ENCODE assay signal across 8 cellular contexts in the genomic region with DNA sequence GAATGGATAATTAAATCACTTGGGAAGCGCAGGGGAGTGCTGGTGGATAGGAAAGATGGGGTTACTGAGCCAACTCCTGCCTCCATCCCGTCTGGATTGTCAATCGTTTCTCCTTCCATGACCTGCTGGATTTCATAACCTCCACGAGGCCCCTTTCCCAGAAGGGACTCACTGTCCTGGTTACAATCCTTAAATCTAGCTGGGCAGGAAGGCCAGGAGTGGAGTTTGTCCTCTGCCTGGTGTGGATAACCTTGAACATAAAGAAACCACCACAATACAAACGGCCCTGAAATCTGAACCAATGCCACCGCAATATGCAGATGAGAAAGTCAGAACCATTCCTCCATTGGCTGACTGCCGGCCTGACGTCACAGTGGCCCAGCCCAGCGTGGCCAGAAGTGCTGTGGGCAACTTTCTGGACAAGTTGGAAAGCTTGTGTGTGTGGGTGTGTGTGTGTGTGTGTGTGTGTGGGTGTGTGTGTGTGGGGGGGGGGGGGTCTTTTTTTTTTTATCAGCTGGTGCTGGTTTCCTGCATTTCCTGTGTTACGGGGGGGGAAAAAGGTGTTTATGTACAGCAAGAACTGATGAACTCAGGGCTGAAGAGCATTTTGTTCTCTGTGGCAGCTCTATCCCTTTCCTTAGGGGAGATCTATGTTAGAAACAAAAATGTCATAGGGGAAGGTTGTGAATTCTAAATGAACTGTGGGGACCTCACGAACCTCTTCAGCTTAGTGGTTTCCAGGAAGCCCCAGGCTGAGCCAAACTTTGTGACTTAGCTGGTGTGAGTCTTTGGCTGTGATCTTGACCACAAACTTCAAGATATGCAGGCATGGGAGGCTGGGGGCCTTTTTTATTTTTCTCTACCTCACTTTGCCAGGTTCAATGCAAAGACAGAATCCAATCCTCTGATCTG.
DNase-seq lines count a peak whose midpoint lies in the region; ATAC-seq and TF ChIP-seq lines count a peak whose summit lies in the region.

No MANE protein-coding gene starts in this region.

- no peaks in the 10 kb centered on the region for H3K9me3 Mint-ChIP-seq in activated CD4-positive, alpha-beta memory T cell treated with anti-CD3 and anti-CD28 coated beads, Interleukin-2, amount 10 ng/mL, durations not matched to agents 7 days and 5 days

- peaks cover 30% of the 10 kb centered on the region for H3K4me1 Mint-ChIP-seq in activated CD4-positive, alpha-beta memory T cell treated with anti-CD3 and anti-CD28 coated beads, Interleukin-2, amount 10 ng/mL, durations not matched to agents 7 days and 5 days

- intact Hi-C loops in lower lobe of right lung (cut with DNase I), result no loop called here

- CTCF ChIA-PET in activated CD4-positive, alpha-beta memory T cell treated with anti-CD3 and anti-CD28 coated beads, Interleukin-2, amount 10 ng/mL, durations not matched to agents 7 days and 5 days (lab: Charles Lee), result interaction anchor here (1.3 kb wide), 1 partner anchor 8 kb away, joined by 4 read pairs; no protein-coding TSS in a partner anchor

- POLR2A ChIA-PET in activated CD4-positive, alpha-beta memory T cell treated with anti-CD3 and anti-CD28 coated beads, Interleukin-2, amount 10 ng/mL, durations not matched to agents 7 days and 5 days (lab: Charles Lee), result no interaction called here

- peaks cover 17% of the 10 kb centered on the region for H3K4me1 ChIP-seq in lower lobe of right lung

- no peaks in the 10 kb centered on the region for H3K36me3 ChIP-seq in lower lobe of right lung

- peak overlapping the region; percentile 21 for H3K4me3 ChIP-seq in lower lobe of right lung

- DNase-seq in GM03348 (ENCODE audit: low spot score), result peak; percentile 93
- peak; percentile 85 for DNase-seq in NCI-H446 treated with DMSO at 0.1 percent for 48 hours (lab: John Stamatoyannopoulos, UW)
- peak; percentile 78 for DNase-seq in activated CD4-positive, alpha-beta memory T cell treated with anti-CD3 and anti-CD28 coated beads, Interleukin-2, amount 10 ng/mL, durations not matched to agents 7 days and 5 days
- peak; percentile 93 for DNase-seq in ecto neural progenitor cell (ENCODE audit: low spot score)
- DNase-seq in lower lobe of right lung, result peak; percentile 94
- peak; percentile 56 for DNase-seq in stimulated activated CD4-positive, alpha-beta T cell treated with anti-CD3 and anti-CD28 coated beads, Interleukin-4, amount 100 ng/mL, for 24 hours

- ATAC-seq in HG03025 (IDR thresholded peaks at IDR 0.05; ENCODE audit: low FRiP score, unreplicated experiment) (peak; percentile 80), lower lobe of right lung (peak; percentile 93 to 98), GM18868 (IDR thresholded peaks at IDR 0.05; ENCODE audit: unreplicated experiment) (no peak)

- TF ChIP-seq CTCF in lower lobe of right lung (IDR thresholded peaks at IDR 0.05), result no peak

- H3K27me3 Mint-ChIP-seq in activated CD4-positive, alpha-beta memory T cell treated with anti-CD3 and anti-CD28 coated beads, Interleukin-2, amount 10 ng/mL, durations not matched to agents 7 days and 5 days, result no peaks in the 10 kb centered on the region

- peak overlapping the region; percentile 72 for H3K27ac ChIP-seq in lower lobe of right lung

- H3K27me3 ChIP-seq in lower lobe of right lung (ENCODE audit: low read depth), result no peaks in the 10 kb centered on the region

- peak overlapping the region; percentile 79 for H3K27ac Mint-ChIP-seq in activated CD4-positive, alpha-beta memory T cell treated with anti-CD3 and anti-CD28 coated beads, Interleukin-2, amount 10 ng/mL, durations not matched to agents 7 days and 5 days

- no peaks in the 10 kb centered on the region for H3K9me3 ChIP-seq in lower lobe of right lung

- H3K36me3 Mint-ChIP-seq in activated CD4-positive, alpha-beta memory T cell treated with anti-CD3 and anti-CD28 coated beads, Interleukin-2, amount 10 ng/mL, durations not matched to agents 7 days and 5 days (ENCODE audit: low read depth), result no peaks in the 10 kb centered on the region

- H3K4me3 Mint-ChIP-seq in activated CD4-positive, alpha-beta memory T cell treated with anti-CD3 and anti-CD28 coated beads, Interleukin-2, amount 10 ng/mL, durations not matched to agents 7 days and 5 days, result peak overlapping the region; percentile 71
